Comparison of ENCODE assay signal across 1 cellular context in the genomic region with DNA sequence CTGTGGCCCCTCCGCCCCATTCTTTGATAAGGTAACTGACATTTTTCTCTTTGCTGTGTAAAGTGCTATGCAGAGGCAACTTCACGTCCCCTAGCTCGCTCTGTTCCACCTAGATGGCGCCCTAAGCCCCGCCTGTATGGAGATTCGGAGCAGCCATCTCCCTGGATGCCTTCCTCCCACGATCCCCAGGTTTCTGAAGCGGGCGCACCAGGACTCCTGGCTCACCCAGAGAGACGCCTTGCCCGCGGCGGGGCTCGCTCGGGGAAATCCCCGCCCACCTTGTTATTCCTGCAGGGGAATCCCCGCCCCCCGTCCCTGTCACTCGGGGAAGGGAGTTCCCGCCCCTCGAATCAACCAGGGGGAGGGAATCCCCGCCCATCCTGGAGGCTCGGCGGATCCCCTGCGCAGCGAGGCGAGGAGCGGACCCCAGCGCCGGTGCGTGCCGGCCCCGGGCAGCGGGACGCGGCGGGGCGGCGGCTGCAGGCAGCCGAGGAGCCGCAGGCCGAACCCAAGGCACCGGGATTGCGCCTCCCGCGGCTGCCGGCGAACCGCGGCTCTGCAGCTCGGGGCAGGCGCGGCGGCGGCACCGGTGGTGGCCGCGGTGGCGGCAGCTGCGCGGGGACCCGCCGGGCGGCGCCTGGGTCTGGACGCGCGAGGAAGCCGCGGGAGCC.
TF ChIP-seq lines count a peak whose summit lies in the region.

PDZD2 (plus strand) TSS at position 384 of the 671 bp plus-strand sequence.

TF ChIP-seq in IMR-90, 13 proteins besides CTCF, POLR2A, EP300 and RAD21 (continued from another document):
- TF ChIP-seq NFE2L2 (IDR thresholded peaks at IDR 0.05; ENCODE audit: low read depth, low read length) (no peak), CHD1 (IDR thresholded peaks at IDR 0.05; ENCODE audit: low read depth, low read length) (no peak)
